ENCODE assay signal across 26 cellular contexts in the genomic region with DNA sequence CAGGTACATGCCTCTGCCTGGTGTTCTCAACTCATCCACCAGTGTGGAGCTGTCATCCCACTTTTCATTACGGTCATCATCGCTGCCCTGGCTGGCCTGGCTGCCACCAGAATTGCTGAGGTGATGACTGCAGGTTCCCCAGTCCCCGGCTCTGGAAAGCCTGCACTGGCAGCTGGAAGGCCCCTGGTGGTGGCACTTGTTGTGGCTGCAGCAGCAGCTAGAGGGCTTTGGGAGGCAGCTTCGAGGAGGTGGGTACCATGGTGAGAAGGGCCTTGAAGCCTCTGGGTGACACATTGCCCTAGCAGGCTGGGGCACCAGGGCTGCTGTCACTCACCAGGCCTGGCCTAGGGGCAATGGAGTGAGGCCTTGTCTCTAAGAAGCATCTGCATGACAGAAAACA.
"Had no signal": no experiment of that assay in that cellular context is flagged by ENCODE, and none has a peak within 500 bp of the region (broad histone marks: within the 10 kb centered on the region; RNA-seq: fewer than 3 reads in every experiment).

No MANE protein-coding gene starts in this region.

- H3K9me3 ChIP-seq: breast epithelium, heart right ventricle, suprapubic skin, tibial nerve had no signal

- H3K36me3 ChIP-seq: breast epithelium, esophagus squamous epithelium, suprapubic skin had no signal

- H3K4me3 ChIP-seq: breast epithelium, esophagus squamous epithelium, heart right ventricle, suprapubic skin, tibial nerve had no signal

- H3K27me3 ChIP-seq: breast epithelium, esophagus squamous epithelium, heart right ventricle, suprapubic skin, tibial nerve had no signal

- ATAC-seq: activated naive CD4-positive, alpha-beta T cell treated with anti-CD3 and anti-CD28 coated beads, Interleukin-2, amount 50 U/mL, for 72 hours; heart right ventricle; left cardiac atrium; naive thymus-derived CD8-positive, alpha-beta T cell; right cardiac atrium had no signal

- DNase-seq: activated CD4-positive, alpha-beta memory T cell treated with anti-CD3 and anti-CD28 coated beads, Interleukin-2, amount 10 ng/mL, durations not matched to agents 7 days and 5 days; activated CD4-positive, alpha-beta T cell treated with anti-CD3 and anti-CD28 coated beads, Interleukin-2, amount 10 ng/mL, durations not matched to agents 24 days and 14 days; activated CD4-positive, CD25-positive, alpha-beta regulatory T cell treated with anti-CD3 and anti-CD28 coated beads, Interleukin-2, amount 50 U/mL, for 72 hours; activated CD8-positive, alpha-beta memory T cell treated with anti-CD3 and anti-CD28 coated beads, Interleukin-2, amount 50 U/mL, for 48 hours; activated naive CD4-positive, alpha-beta T cell; activated T-cell treated with anti-CD3 and anti-CD28 coated beads, Interleukin-2, amount 50 U/mL, for 48 hours; central memory CD4-positive, alpha-beta T cell; esophagus squamous epithelium; foreskin melanocyte; heart right ventricle; left cardiac atrium; mammary epithelial cell; midbrain; naive thymus-derived CD8-positive, alpha-beta T cell; occipital lobe; right cardiac atrium; stimulated activated CD4-positive, alpha-beta T cell treated with anti-CD3 and anti-CD28 coated beads, Interleukin-15, amount 100 ng/mL, for 24 hours; stimulated activated CD4-positive, alpha-beta T cell treated with anti-CD3 and anti-CD28 coated beads, Interleukin-2, amount 100 ng/mL, for 24 hours; stimulated activated naive CD4-positive, alpha-beta T cell; T-helper 9 cell had no signal

- H3K4me1 ChIP-seq: breast epithelium, esophagus squamous epithelium, heart right ventricle, suprapubic skin, tibial nerve had no signal

- H3K27ac ChIP-seq: breast epithelium, epithelial cell of prostate, esophagus squamous epithelium, heart right ventricle, suprapubic skin, tibial nerve, VCaP had no signal
